13 cellular contexts compared by ENCODE assay signal in genomic region chr2:130807659-130808385, GRCh38. TPM values are rescaled to one million over a fixed set of nuclear protein-coding genes. Genes with fewer than 3 reads are reported as not detected.
DNase-seq lines count a peak whose midpoint lies in the region; ATAC-seq and TF ChIP-seq lines count a peak whose summit lies in the region.
"Had no signal": no experiment of that assay in that cellular context is flagged by ENCODE, and none has a peak within 500 bp of the region (broad histone marks: within the 10 kb centered on the region; RNA-seq: fewer than 3 reads in every experiment).

No MANE protein-coding gene starts in this region.

- H3K9me2 ChIP-seq in OCI-LY7 (ENCODE audit: insufficient read depth, low read length) = no peaks in the 10 kb centered on the region

- H3K4me3 Mint-ChIP-seq in activated T-cell treated with anti-CD3 and anti-CD28 coated beads, Interleukin-2, amount 50 U/mL, for 72 hours = no peak overlapping the region
- H3K4me3 Mint-ChIP-seq: CD4-positive, CD25-positive, alpha-beta regulatory T cell; T-cell had no signal

- CTCF ChIA-PET in OCI-LY7 (lab: Charles Lee; ENCODE audit: unreplicated experiment) = no interaction called here

- in situ Hi-C loops in gastrocnemius medialis (cut with MboI; ENCODE audit: low sequenced_read_pairs in 4 of 4) = no loop called here

- TF ChIP-seq CTCF in prostate gland (IDR thresholded peaks at IDR 0.05) = no peak
- TF ChIP-seq CTCF in OCI-LY7 (conservative IDR thresholded peaks at IDR 0.05; ENCODE audit: low read length) = no peak
- no peak for TF ChIP-seq CTCF in gastrocnemius medialis (IDR thresholded peaks at IDR 0.05 in 4 of 5, conservative IDR thresholded peaks at IDR 0.05 in 1 of 5)

- peaks cover 13% of the 10 kb centered on the region for H3K4me1 Mint-ChIP-seq in activated T-cell treated with anti-CD3 and anti-CD28 coated beads, Interleukin-2, amount 50 U/mL, for 72 hours (ENCODE audit: low read depth)

- DNase-seq in DMS79 treated with DMSO at 0.1 percent for 48 hours (lab: John Stamatoyannopoulos, UW) = peak; percentile 87
- peak; percentile 29 for DNase-seq in NCI-H1105 treated with DMSO at 0.1 percent for 48 hours (lab: John Stamatoyannopoulos, UW)
- DNase-seq in prostate gland (ENCODE audit: low spot score) = peak; percentile 29
- DNase-seq in stimulated activated CD4-positive, alpha-beta T cell treated with anti-CD3 and anti-CD28 coated beads, Interleukin-15, amount 100 ng/mL, for 24 hours = no peak
- DNase-seq in activated T-cell treated with anti-CD3 and anti-CD28 coated beads, Interleukin-2, amount 50 U/mL, for 72 hours = no peak
- no peak for DNase-seq in OCI-LY7 (ENCODE audit: low spot score)
- DNase-seq in gastrocnemius medialis = no peak
- DNase-seq: activated CD4-positive, alpha-beta T cell treated with anti-CD3 and anti-CD28 coated beads, Interleukin-2, amount 50 U/mL, for 4 hours; CD4-positive, CD25-positive, alpha-beta regulatory T cell; stimulated activated naive CD4-positive, alpha-beta T cell; T-cell had no signal

- no peak overlapping the region for H3K27ac Mint-ChIP-seq in activated T-cell treated with anti-CD3 and anti-CD28 coated beads, Interleukin-2, amount 50 U/mL, for 72 hours
- H3K27ac Mint-ChIP-seq: T-cell had no signal

- peak overlapping the region; percentile 70 for H3K27ac ChIP-seq in angular gyrus (ENCODE audit: low read depth, low read length)
- H3K27ac ChIP-seq in prostate gland = no peak overlapping the region
- H3K27ac ChIP-seq in OCI-LY7 (ENCODE audit: low read depth, low read length, poor library complexity, severe bottlenecking) = no peak overlapping the region
- H3K27ac ChIP-seq in gastrocnemius medialis = no peak overlapping the region

- H2AFZ ChIP-seq in OCI-LY7 (ENCODE audit: low read length) = no peak overlapping the region

- TF ChIP-seq POLR2A in prostate gland (IDR thresholded peaks at IDR 0.05) (no peak), gastrocnemius medialis (IDR thresholded peaks at IDR 0.05) (no peak)

- H3K4me2 ChIP-seq in OCI-LY7 (ENCODE audit: low read length) = no peak overlapping the region

- 52% methylated on average over 14 of the region's 14 CpGs for WGBS in prostate gland

- H3K36me3 ChIP-seq in prostate gland = no peaks in the 10 kb centered on the region
- H3K36me3 ChIP-seq in OCI-LY7 (ENCODE audit: insufficient read depth, low read length) = no peaks in the 10 kb centered on the region
- H3K36me3 ChIP-seq in gastrocnemius medialis = no peaks in the 10 kb centered on the region

- no peaks in the 10 kb centered on the region for H3K9me3 ChIP-seq in prostate gland
- no peaks in the 10 kb centered on the region for H3K9me3 ChIP-seq in OCI-LY7 (ENCODE audit: low read length)
- H3K9me3 ChIP-seq in gastrocnemius medialis = no peaks in the 10 kb centered on the region

- POLR2A ChIA-PET in OCI-LY7 (lab: Charles Lee) = no interaction called here

- H3K79me2 ChIP-seq in OCI-LY7 (ENCODE audit: insufficient read depth, low read depth, low read length) = no peaks in the 10 kb centered on the region

- H3K9me3 Mint-ChIP-seq in activated T-cell treated with anti-CD3 and anti-CD28 coated beads, Interleukin-2, amount 50 U/mL, for 72 hours = no peaks in the 10 kb centered on the region
- H3K9me3 Mint-ChIP-seq: T-cell had no signal

- H3K27me3 ChIP-seq in prostate gland (replicated peaks; ENCODE audit: insufficient read depth) (no peaks in the 10 kb centered on the region), gastrocnemius medialis (no peaks in the 10 kb centered on the region)

- ATAC-seq in activated T-cell treated with anti-CD3 and anti-CD28 coated beads, Interleukin-2, amount 50 U/mL, for 72 hours (replicated peaks in 1 of 2) = no peak
- no peak for ATAC-seq in gastrocnemius medialis
- ATAC-seq: T-cell had no signal

- peaks cover 25% of the 10 kb centered on the region for H3K27me3 Mint-ChIP-seq in activated T-cell treated with anti-CD3 and anti-CD28 coated beads, Interleukin-2, amount 50 U/mL, for 72 hours (ENCODE audit: low read depth)

- no TSS peak for BruUV-seq in OCI-LY7 (replicated peaks; lab: Mats Ljungman, UMichigan)

- H3K4me1 ChIP-seq in prostate gland (replicated peaks) = no peaks in the 10 kb centered on the region
- peaks cover 7% of the 10 kb centered on the region for H3K4me1 ChIP-seq in OCI-LY7 (ENCODE audit: insufficient read depth, low read length, poor library complexity, severe bottlenecking)
- no peaks in the 10 kb centered on the region for H3K4me1 ChIP-seq in gastrocnemius medialis

- no peaks in the 10 kb centered on the region for H3K36me3 Mint-ChIP-seq in activated T-cell treated with anti-CD3 and anti-CD28 coated beads, Interleukin-2, amount 50 U/mL, for 72 hours (ENCODE audit: insufficient read depth in 2 of 2)
- H3K36me3 Mint-ChIP-seq: T-cell had no signal

- H3K4me3 ChIP-seq in prostate gland (no peak overlapping the region), OCI-LY7 (ENCODE audit: low read depth, low read length, poor library complexity, severe bottlenecking) (no peak overlapping the region), gastrocnemius medialis (no peak overlapping the region)

- no peaks in the 10 kb centered on the region for H4K20me1 ChIP-seq in OCI-LY7 (ENCODE audit: insufficient read depth, low read length)

- intact Hi-C loops in prostate gland (cut with DNase I) = no loop called here
- intact Hi-C loops in OCI-LY7 (cut with micrococcal nuclease; ENCODE audit: unreplicated experiment) = no loop called here
- intact Hi-C loops in gastrocnemius medialis (cut with DNase I; ENCODE audit: low total_unique reads) = no loop called here

RNA-seq across cellular contexts. Expression of gene ARHGEF4, which starts 28.9 kb away (rescaled TPM):
- total RNA-seq in prostate gland (10 to 100 TPM in 1 of 2 donors, 1 to 10 TPM in 1; 9.6 to 56.0 TPM), OCI-LY7 (2022) (1.3 and 1.7 TPM in 2 replicates), gastrocnemius medialis (10 to 100 TPM in 1 of 4 donors, 1 to 10 TPM in 3; 1.0 to 14.8 (median 5.1) TPM)
- total RNA-seq in activated T-cell treated with anti-CD3 and anti-CD28 coated beads, Interleukin-2, amount 50 U/mL, for 72 hours = 1 to 10 TPM in 1 of 2 donors, under 1 TPM in 1; 0.63 to 1.7 TPM
- total RNA-seq in OCI-LY7 (2014; rRNA removed; shearing (Covaris generic)) = 0.59 and 1.1 TPM in 2 replicates

RNA-seq across cellular contexts. Expression of gene AMER3, which starts 52.5 kb away (rescaled TPM):
- 10 to 100 TPM in 1 of 2 donors, under 1 TPM in 1; 0.18 to 10.1 TPM for total RNA-seq in prostate gland
- total RNA-seq in activated T-cell treated with anti-CD3 and anti-CD28 coated beads, Interleukin-2, amount 50 U/mL, for 72 hours = not detected
- not detected in 2 replicates for total RNA-seq in OCI-LY7 (2014; rRNA removed; shearing (Covaris generic))
- not detected in 2 replicates for total RNA-seq in OCI-LY7 (2022)
- not detected for total RNA-seq in gastrocnemius medialis
- total RNA-seq: CD4-positive, CD25-positive, alpha-beta regulatory T cell; epithelial cell of proximal tubule; T-cell had no signal

Comparison
In these comparisons a context has a peak if more than half of its experiments do, and no peak if none do; other contexts are left out.
1. DNase-seq: peak in DMS79 treated with DMSO at 0.1 percent for 48 hours (single experiment), NCI-H1105 treated with DMSO at 0.1 percent for 48 hours (single experiment) and prostate gland (single experiment); none in stimulated activated CD4-positive, alpha-beta T cell treated with anti-CD3 and anti-CD28 coated beads, Interleukin-15, amount 100 ng/mL, for 24 hours (single experiment), activated T-cell treated with anti-CD3 and anti-CD28 coated beads, Interleukin-2, amount 50 U/mL, for 72 hours (0 of 2), OCI-LY7 (single experiment) and gastrocnemius medialis (0 of 2).